9 cellular contexts compared by ENCODE assay signal in the genomic region with DNA sequence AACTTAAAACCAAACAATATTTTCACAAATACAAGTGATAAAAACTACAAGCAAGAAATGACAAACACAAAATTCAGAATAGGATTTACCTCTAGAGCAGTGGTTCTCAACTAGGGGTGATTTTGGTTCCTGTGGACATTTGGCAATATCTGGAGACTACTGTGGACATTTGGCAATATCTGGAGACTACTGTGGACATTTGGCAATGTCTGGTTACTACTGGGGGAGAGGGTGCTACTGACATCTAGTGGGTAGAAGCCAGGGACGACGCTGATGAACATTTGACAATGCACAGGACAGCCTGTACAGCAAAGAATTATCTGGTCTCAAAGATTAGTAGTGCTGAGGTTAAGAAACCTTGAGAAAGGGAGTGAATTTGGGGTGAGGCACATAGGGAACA.
DNase-seq lines count a peak whose midpoint lies in the region; ATAC-seq, FAIRE-seq and TF ChIP-seq lines count a peak whose summit lies in the region.
"Had no signal": no experiment of that assay in that cellular context is flagged by ENCODE, and none has a peak within 500 bp of the region (broad histone marks: within the 10 kb centered on the region; RNA-seq: fewer than 3 reads in every experiment).

No MANE protein-coding gene starts in this region.

- no peak overlapping the region for H3K9ac ChIP-seq in K562 (ENCODE audit: insufficient read depth in 1 of 2, low read depth in 2 of 2, low read length in 2 of 2)

- no peak overlapping the region for H3K27ac ChIP-seq in K562 (ENCODE audit: extremely low read depth, low read depth, low read length)

- no CpG with 5 or more reads among the region's 2 CpGs for WGBS in K562 (ENCODE audit: insufficient coverage, low coverage, missing lambda C conversion rate)

- H3K9me3 ChIP-seq in MG63: no peaks in the 10 kb centered on the region
- H3K9me3 ChIP-seq in K562 (replicated peaks; ENCODE audit: control insufficient read depth, insufficient read depth, low read depth, low read length): no peaks in the 10 kb centered on the region

- H3K9me1 ChIP-seq in K562 (ENCODE audit: control insufficient read depth, insufficient read depth, low read length): no peaks in the 10 kb centered on the region

- H3K27me3 ChIP-seq in MG63 (no peaks in the 10 kb centered on the region), K562 (ENCODE audit: control insufficient read depth in 2 of 2, insufficient read depth in 2 of 2, low read length in 2 of 2) (no peaks in the 10 kb centered on the region)

- no peak for TF ChIP-seq EP300 in K562 (IDR thresholded peaks at IDR 0.05; ENCODE audit: low read length)

- ATAC-seq in K562 (peak; percentile 69), HG03342 (IDR thresholded peaks at IDR 0.05; ENCODE audit: unreplicated experiment) (no peak), GM19397 (IDR thresholded peaks at IDR 0.05; ENCODE audit: unreplicated experiment) (no peak), GM18498 (IDR thresholded peaks at IDR 0.05; ENCODE audit: unreplicated experiment) (no peak), GM19395 (IDR thresholded peaks at IDR 0.05; ENCODE audit: unreplicated experiment) (no peak)

- intact Hi-C loops in K562 (cut with micrococcal nuclease): loop anchor here (1.0 to 5.0 kb wide), 2 partner anchors 136 to 194 kb away; no protein-coding TSS in a partner anchor

- TF ChIP-seq CTCF in K562 (IDR thresholded peaks at IDR 0.05 in 2 of 3, conservative IDR thresholded peaks at IDR 0.05 in 1 of 3; ENCODE audit: insufficient read depth in 2 of 3, low read depth in 1 of 3, low read length in 3 of 3): peak; percentile 25 to 35 (median 30); a peak in 5 of 6 replicates

- H3K4me2 ChIP-seq in K562 (ENCODE audit: insufficient read depth, low read length): no peak overlapping the region

- no peaks in the 10 kb centered on the region for H4K20me1 ChIP-seq in K562 (replicated peaks; ENCODE audit: control insufficient read depth, insufficient read depth, low read length)

- DNase-seq in EL: peak; percentile 36
- peak; percentile 38 for DNase-seq in MG63
- peak in 1 of 4 experiments; percentile 2 for DNase-seq in K562 (ENCODE audit: extremely low read depth in 1 of 4, low spot score in 3 of 4)
- DNase-seq in myocyte (ENCODE audit: low read depth): peak; percentile 45
- DNase-seq: MV-4-11 had no signal

- H3K36me3 ChIP-seq in MG63: no peaks in the 10 kb centered on the region
- no peaks in the 10 kb centered on the region for H3K36me3 ChIP-seq in K562 (ENCODE audit: control insufficient read depth, insufficient read depth, low read length)

- H3K4me1 ChIP-seq in K562 (replicated peaks in 1 of 2; ENCODE audit: control insufficient read depth in 2 of 2, insufficient read depth in 2 of 2, low read length in 2 of 2): no peaks in the 10 kb centered on the region; a peak in 1 of 5 replicates

- no peak for TF ChIP-seq POLR2A in K562 (conservative IDR thresholded peaks at IDR 0.05)

- no peaks in the 10 kb centered on the region for H3K79me2 ChIP-seq in K562 (ENCODE audit: control insufficient read depth, insufficient read depth, low read length)

- peak; percentile 71 for FAIRE-seq in K562 (lab: Jason Lieb, UNC)

- BruUV-seq in K562 (replicated peaks; lab: Mats Ljungman, UMichigan): no TSS peak

- POLR2A ChIA-PET in K562 (lab: Yijun Ruan, JAX): no interaction called here

- TF ChIP-seq RAD21 in K562 (CRISPR knock-in tag; conservative IDR thresholded peaks at IDR 0.05 in 1 of 2, IDR thresholded peaks at IDR 0.05 in 1 of 2): peak; percentile 33 to 43

- in situ Hi-C loops in K562 (cut with MboI): no loop called here

- CTCF ChIA-PET in K562 (lab: Yijun Ruan, JAX; ENCODE audit: low intra/inter-chr PET ratio): no interaction called here

- H2AFZ ChIP-seq in K562 (ENCODE audit: low read depth, low read length): no peak overlapping the region

- H3K4me3 ChIP-seq in MG63 (no peak overlapping the region), K562 (no peak overlapping the region)

TF ChIP-seq in K562, 482 proteins besides CTCF, POLR2A, EP300 and RAD21:
- TF ChIP-seq, protein P1, sequence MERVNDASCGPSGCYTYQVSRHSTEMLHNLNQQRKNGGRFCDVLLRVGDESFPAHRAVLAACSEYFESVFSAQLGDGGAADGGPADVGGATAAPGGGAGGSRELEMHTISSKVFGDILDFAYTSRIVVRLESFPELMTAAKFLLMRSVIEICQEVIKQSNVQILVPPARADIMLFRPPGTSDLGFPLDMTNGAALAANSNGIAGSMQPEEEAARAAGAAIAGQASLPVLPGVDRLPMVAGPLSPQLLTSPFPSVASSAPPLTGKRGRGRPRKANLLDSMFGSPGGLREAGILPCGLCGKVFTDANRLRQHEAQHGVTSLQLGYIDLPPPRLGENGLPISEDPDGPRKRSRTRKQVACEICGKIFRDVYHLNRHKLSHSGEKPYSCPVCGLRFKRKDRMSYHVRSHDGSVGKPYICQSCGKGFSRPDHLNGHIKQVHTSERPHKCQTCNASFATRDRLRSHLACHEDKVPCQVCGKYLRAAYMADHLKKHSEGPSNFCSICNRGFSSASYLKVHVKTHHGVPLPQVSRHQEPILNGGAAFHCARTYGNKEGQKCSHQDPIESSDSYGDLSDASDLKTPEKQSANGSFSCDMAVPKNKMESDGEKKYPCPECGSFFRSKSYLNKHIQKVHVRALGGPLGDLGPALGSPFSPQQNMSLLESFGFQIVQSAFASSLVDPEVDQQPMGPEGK (CRISPR knock-in tag; IDR thresholded peaks at IDR 0.05; ENCODE audit: borderline replicate concordance): no peak
- TF ChIP-seq HEY1 (CRISPR knock-in tag; IDR thresholded peaks at IDR 0.05; ENCODE audit: borderline replicate concordance): no peak
